In genomic region chr15:57592426-57592825, GRCh38 we compare ENCODE assay signal across 8 cellular contexts. TPM values are rescaled to one million over a fixed set of nuclear protein-coding genes. Genes with fewer than 3 reads are reported as not detected.
DNase-seq lines count a peak whose midpoint lies in the region; ATAC-seq, FAIRE-seq and TF ChIP-seq lines count a peak whose summit lies in the region.

No MANE protein-coding gene starts in this region.

- peaks cover 0 to 6% of the 10 kb centered on the region in 2 donors for H3K36me3 Mint-ChIP-seq in CD14-positive monocyte
- H3K36me3 Mint-ChIP-seq in activated CD8-positive, alpha-beta memory T cell treated with anti-CD3 and anti-CD28 coated beads, Interleukin-2, amount 10 ng/mL, durations not matched to agents 7 days and 5 days = no peaks in the 10 kb centered on the region

- H3K36me3 ChIP-seq in OCI-LY3 (replicated peaks; ENCODE audit: low read depth, low read length) (no peaks in the 10 kb centered on the region), endothelial cell of umbilical vein (ENCODE audit: control insufficient read depth in 2 of 2, extremely low read depth in 1 of 2, insufficient read depth in 2 of 2, low read length in 2 of 2) (no peaks in the 10 kb centered on the region), trophoblast cell (ENCODE audit: control insufficient read depth in 1 of 2, insufficient read depth in 2 of 2, low read length in 2 of 2) (no peaks in the 10 kb centered on the region)

- H4K8ac ChIP-seq in trophoblast cell (ENCODE audit: low read depth, low read length) = no peak overlapping the region

- H2AFZ ChIP-seq in OCI-LY3 (ENCODE audit: low read depth, low read length) (no peak overlapping the region), endothelial cell of umbilical vein (ENCODE audit: low read depth, low read length) (no peak overlapping the region), trophoblast cell (ENCODE audit: insufficient read depth, low read length, poor library complexity) (no peak overlapping the region)

- H3K4me3 ChIP-seq in OCI-LY3 (ENCODE audit: low read length) (peak overlapping the region; percentile 72), endothelial cell of umbilical vein (replicated peaks in 1 of 3; ENCODE audit: insufficient read depth in 1 of 3, low read depth in 1 of 3, low read length in 3 of 3) (peak overlapping the region; percentile 46 to 58 (median 58)), trophoblast cell (ENCODE audit: low read depth, low read length) (no peak overlapping the region)

- no peak overlapping the region for H2BK12ac ChIP-seq in trophoblast cell (ENCODE audit: low read length)

- BruUV-seq in endothelial cell of umbilical vein (replicated peaks; lab: Mats Ljungman, UMichigan) = TSS peak; percentile 44

- H3K9me1 ChIP-seq in endothelial cell of umbilical vein (replicated peaks; ENCODE audit: control insufficient read depth, extremely low read depth, insufficient read depth, low read length) = no peaks in the 10 kb centered on the region

- peak overlapping the region; percentile 57 to 73 for H3K4me3 Mint-ChIP-seq in CD14-positive monocyte
- no peak overlapping the region for H3K4me3 Mint-ChIP-seq in activated CD8-positive, alpha-beta memory T cell treated with anti-CD3 and anti-CD28 coated beads, Interleukin-2, amount 10 ng/mL, durations not matched to agents 7 days and 5 days

- no peak for DNase-seq in CD14-positive monocyte (ENCODE audit: low spot score)
- DNase-seq in endothelial cell of umbilical vein (ENCODE audit: low read depth, low spot score) = peak; percentile 27
- no peak for DNase-seq in trophoblast cell
- no peak for DNase-seq in activated CD8-positive, alpha-beta memory T cell treated with anti-CD3 and anti-CD28 coated beads, Interleukin-2, amount 10 ng/mL, durations not matched to agents 7 days and 5 days
- DNase-seq in NCI-H2227 treated with DMSO at 0.1 percent for 48 hours (lab: John Stamatoyannopoulos, UW) = no peak
- no peak for DNase-seq in MV-4-11 (lab: John Stamatoyannopoulos, UW)
- no peak for DNase-seq in stimulated activated CD8-positive, alpha-beta memory T cell treated with anti-CD3 and anti-CD28 coated beads, Interleukin-4, amount 100 ng/mL, for 48 hours

- no peak overlapping the region for H3K18ac ChIP-seq in trophoblast cell (ENCODE audit: low read length)

- H2AK5ac ChIP-seq in trophoblast cell (ENCODE audit: low read length) = no peak overlapping the region

- H3K27ac Mint-ChIP-seq in CD14-positive monocyte = no peak overlapping the region
- no peak overlapping the region for H3K27ac Mint-ChIP-seq in activated CD8-positive, alpha-beta memory T cell treated with anti-CD3 and anti-CD28 coated beads, Interleukin-2, amount 10 ng/mL, durations not matched to agents 7 days and 5 days

- no peak overlapping the region for H3K14ac ChIP-seq in trophoblast cell (ENCODE audit: low read length)

- H3K4me1 ChIP-seq in OCI-LY3 (ENCODE audit: low read length) = peaks cover 27% of the 10 kb centered on the region
- peaks cover 9% of the 10 kb centered on the region for H3K4me1 ChIP-seq in endothelial cell of umbilical vein (ENCODE audit: control insufficient read depth, extremely low read depth, insufficient read depth, low read length)
- peaks cover 7 to 8% of the 10 kb centered on the region in 2 experiments for H3K4me1 ChIP-seq in trophoblast cell (ENCODE audit: control insufficient read depth in 1 of 2, insufficient read depth in 2 of 2, low read length in 2 of 2)

- TF ChIP-seq POLR2A in endothelial cell of umbilical vein (IDR thresholded peaks at IDR 0.05; ENCODE audit: low read depth, low read length) = no peak

- H3K23ac ChIP-seq in trophoblast cell (ENCODE audit: low read length) = no peak overlapping the region

- no peaks in the 10 kb centered on the region for H3K27me3 ChIP-seq in OCI-LY3 (ENCODE audit: low read depth, low read length)
- H3K27me3 ChIP-seq in endothelial cell of umbilical vein (ENCODE audit: control insufficient read depth in 2 of 2, insufficient read depth in 2 of 2, low read length in 2 of 2) = no peaks in the 10 kb centered on the region
- no peaks in the 10 kb centered on the region for H3K27me3 ChIP-seq in trophoblast cell (ENCODE audit: insufficient read depth, low read length)

- H3K9me3 Mint-ChIP-seq in CD14-positive monocyte = peaks cover 0 to 10% (median 0%) of the 10 kb centered on the region in 7 donors
- no peaks in the 10 kb centered on the region for H3K9me3 Mint-ChIP-seq in activated CD8-positive, alpha-beta memory T cell treated with anti-CD3 and anti-CD28 coated beads, Interleukin-2, amount 10 ng/mL, durations not matched to agents 7 days and 5 days (ENCODE audit: low read depth)

- POLR2A ChIA-PET in endothelial cell of umbilical vein (lab: Charles Lee) = no interaction called here

- peak; percentile 8 for FAIRE-seq in endothelial cell of umbilical vein (lab: Jason Lieb, UNC)

- H3K4me2 ChIP-seq in OCI-LY3 (ENCODE audit: low read length) (peak overlapping the region; percentile 35), endothelial cell of umbilical vein (ENCODE audit: insufficient read depth, low read length) (peak overlapping the region; percentile 68), trophoblast cell (ENCODE audit: low read length) (peak overlapping the region; percentile 83)

- no peak overlapping the region for H2BK5ac ChIP-seq in trophoblast cell (ENCODE audit: low read depth, low read length, poor library complexity)

- peaks cover 34% of the 10 kb centered on the region for H3K4me1 Mint-ChIP-seq in CD14-positive monocyte
- H3K4me1 Mint-ChIP-seq in activated CD8-positive, alpha-beta memory T cell treated with anti-CD3 and anti-CD28 coated beads, Interleukin-2, amount 10 ng/mL, durations not matched to agents 7 days and 5 days = peaks cover 7% of the 10 kb centered on the region

- H3K27ac ChIP-seq in OCI-LY3 (ENCODE audit: low read length) (no peak overlapping the region), endothelial cell of umbilical vein (ENCODE audit: insufficient read depth, low read depth, low read length) (no peak overlapping the region), trophoblast cell (ENCODE audit: low read depth, low read length) (no peak overlapping the region)

- WGBS in trophoblast cell (ENCODE audit: extremely low coverage, insufficient coverage, insufficient read length) = no CpG with 5 or more reads among the region's 5 CpGs

- H3K9me3 ChIP-seq in OCI-LY3 (ENCODE audit: insufficient read depth, low read length) (peaks cover 2% of the 10 kb centered on the region; the same call in 1 of the 2 replicates), endothelial cell of umbilical vein (replicated peaks; ENCODE audit: control insufficient read depth, insufficient read depth, low read length) (no peaks in the 10 kb centered on the region), trophoblast cell (ENCODE audit: insufficient read depth, low read depth, low read length) (peaks cover 5% of the 10 kb centered on the region)

- no peak overlapping the region for H2BK120ac ChIP-seq in trophoblast cell (ENCODE audit: insufficient read depth, low read length, poor library complexity)

- H3K4ac ChIP-seq in trophoblast cell (ENCODE audit: low read depth, low read length) = no peak overlapping the region

- no peak for ATAC-seq in activated CD8-positive, alpha-beta memory T cell treated with anti-CD3 and anti-CD28 coated beads, Interleukin-2, amount 10 ng/mL, durations not matched to agents 7 days and 5 days

- no peak overlapping the region for H4K91ac ChIP-seq in trophoblast cell (ENCODE audit: low read depth, low read length)

- H3K79me1 ChIP-seq in trophoblast cell (ENCODE audit: low read length) = no peaks in the 10 kb centered on the region

- CTCF ChIA-PET in endothelial cell of umbilical vein (lab: Charles Lee) = interaction anchor here (1.0 to 2.4 kb wide), 3 partner anchors 21 to 32 kb away, joined by 4 to 8 read pairs (median 4); no protein-coding TSS in a partner anchor
- CTCF ChIA-PET in activated CD8-positive, alpha-beta memory T cell treated with anti-CD3 and anti-CD28 coated beads, Interleukin-2, amount 10 ng/mL, durations not matched to agents 7 days and 5 days (lab: Charles Lee) = no interaction called here

- intact Hi-C loops in CD14-positive monocyte (cut with micrococcal nuclease) (no loop called here), endothelial cell of umbilical vein (cut with micrococcal nuclease) (no loop called here)

- dilution Hi-C loops in endothelial cell of umbilical vein (cut with MboI; ENCODE audit: extremely low pct_ligation_motif_present, low sequenced_read_pairs) = no loop called here

- TF ChIP-seq CTCF in CD14-positive monocyte (IDR thresholded peaks at IDR 0.05) (no peak), OCI-LY3 (IDR thresholded peaks at IDR 0.05; ENCODE audit: low read depth, low read length) (no peak), endothelial cell of umbilical vein (IDR thresholded peaks at IDR 0.05; ENCODE audit: extremely low read depth in 1 of 2, insufficient read depth in 1 of 2, low read depth in 1 of 2, low read length in 2 of 2) (no peak)

- H4K12ac ChIP-seq in trophoblast cell (ENCODE audit: low read depth, low read length) = no peak overlapping the region

- H3K79me2 ChIP-seq in OCI-LY3 (ENCODE audit: low read length) (no peaks in the 10 kb centered on the region), endothelial cell of umbilical vein (ENCODE audit: control insufficient read depth, insufficient read depth, low read length) (no peaks in the 10 kb centered on the region), trophoblast cell (ENCODE audit: control insufficient read depth, insufficient read depth, low read length, poor library complexity) (no peaks in the 10 kb centered on the region)

- H3K9ac ChIP-seq in OCI-LY3 (ENCODE audit: low read length) (no peak overlapping the region), endothelial cell of umbilical vein (replicated peaks; ENCODE audit: extremely low read depth, insufficient read depth, low read length) (no peak overlapping the region), trophoblast cell (ENCODE audit: low read length) (no peak overlapping the region)

- peaks cover 25 to 33% (median 30%) of the 10 kb centered on the region in 3 donors for H3K27me3 Mint-ChIP-seq in CD14-positive monocyte (ENCODE audit: low read depth in 3 of 3)
- peaks cover 56% of the 10 kb centered on the region for H3K27me3 Mint-ChIP-seq in activated CD8-positive, alpha-beta memory T cell treated with anti-CD3 and anti-CD28 coated beads, Interleukin-2, amount 10 ng/mL, durations not matched to agents 7 days and 5 days

- H4K20me1 ChIP-seq in OCI-LY3 (ENCODE audit: insufficient read depth, low read length) = no peaks in the 10 kb centered on the region
- H4K20me1 ChIP-seq in endothelial cell of umbilical vein (replicated peaks; ENCODE audit: control insufficient read depth, extremely low read depth, insufficient read depth, low read length) = no peaks in the 10 kb centered on the region

RNA-seq across cellular contexts. Expression of gene MYZAP, which starts 0.7 kb away (rescaled TPM):
- polyA plus RNA-seq in CD14-positive monocyte (under 1 TPM; 0.12 to 0.13 TPM), endothelial cell of umbilical vein (5.2 and 6.3 TPM in 2 replicates)
- 6.1 and 8.1 TPM in 2 replicates for total RNA-seq in endothelial cell of umbilical vein
- 9.2 and 10.8 TPM in 2 replicates for polyA plus RNA-seq in endothelial cell of umbilical vein (2011; cell fraction: cytosol; rRNA removed)
- polyA plus RNA-seq in endothelial cell of umbilical vein (2011; cell fraction: nucleus; rRNA removed) = 8.5 TPM in 2 replicates
- 13.3 and 14.4 TPM in 2 replicates for polyA plus RNA-seq in endothelial cell of umbilical vein (2012)
- 3.1 and 5.3 TPM in 2 replicates for polyA minus RNA-seq in endothelial cell of umbilical vein
- not detected for polyA minus RNA-seq in endothelial cell of umbilical vein (2011; cell fraction: cytosol; rRNA and poly(A)+ RNA removed)
- polyA minus RNA-seq in endothelial cell of umbilical vein (2011; cell fraction: nucleus; rRNA and poly(A)+ RNA removed) = 3.4 and 4.5 TPM in 2 replicates
- polyA plus RNA-seq in trophoblast cell (2013) = 0.26 and 0.37 TPM in 2 replicates
- not detected for total RNA-seq in activated CD8-positive, alpha-beta memory T cell treated with anti-CD3 and anti-CD28 coated beads, Interleukin-2, amount 10 ng/mL, durations not matched to agents 7 days and 5 days
